In genomic region chr15:92232317-92232716, GRCh38 we compare ENCODE assay signal across 29 cellular contexts.
"Had no signal": no experiment of that assay in that cellular context is flagged by ENCODE, and none has a peak within 500 bp of the region (broad histone marks: within the 10 kb centered on the region; RNA-seq: fewer than 3 reads in every experiment).

No MANE protein-coding gene starts in this region.

- DNase-seq: activated CD4-positive, alpha-beta T cell treated with anti-CD3 and anti-CD28 coated beads for 36 hours; activated CD4-positive, alpha-beta T cell treated with anti-CD3 and anti-CD28 coated beads, Interleukin-2, amount 10 ng/mL, durations not matched to agents 7 days and 5 days; activated CD4-positive, alpha-beta T cell treated with anti-CD3 and anti-CD28 coated beads, Interleukin-2, amount 50 U/mL, for 48 hours; activated CD8-positive, alpha-beta T cell treated with anti-CD3 and anti-CD28 coated beads, Interleukin-2, amount 10 ng/mL, durations not matched to agents 7 days and 5 days; activated gamma-delta T cell; activated naive CD4-positive, alpha-beta T cell treated with Interleukin-2 at 50 U/mL for 16 hours; activated naive CD8-positive, alpha-beta T cell treated with anti-CD3 and anti-CD28 coated beads, Interleukin-2, amount 10 ng/mL, durations not matched to agents 7 days and 5 days; activated T-cell treated with anti-CD3 and anti-CD28 coated beads, Interleukin-2, amount 50 U/mL, for 24 hours; amygdala; Karpas-422; NCI-H1105; NCI-H1436; NCI-H1694; NCI-H1930; NCI-H2081 treated with DMSO at 0.1 percent for 48 hours; NCI-H345; NCI-H524 treated with DMSO at 0.1 percent for 48 hours; NK-92 treated with Interleukin-12 subunit alpha and Interleukin-12 subunit beta, amount 100 ng/mL, for 24 hours; PC-3; Peyer's patch; SHP77; SJCRH30; T1000 had no signal

- H3K9me3 ChIP-seq: ascending aorta, Peyer's patch, SJCRH30 had no signal

- H3K36me3 ChIP-seq: ascending aorta, cardiac muscle cell, Peyer's patch, SJCRH30 had no signal

- ATAC-seq: activated CD4-positive, alpha-beta T cell treated with anti-CD3 and anti-CD28 coated beads for 36 hours; activated CD4-positive, CD25-positive, alpha-beta regulatory T cell treated with anti-CD3 and anti-CD28 coated beads, Interleukin-2, amount 50 U/mL, for 24 hours; activated CD8-positive, alpha-beta T cell treated with anti-CD3 and anti-CD28 coated beads, Interleukin-2, amount 10 ng/mL, durations not matched to agents 7 days and 5 days; PC-3; WTC11 had no signal

- H3K27ac ChIP-seq: ascending aorta, cardiac muscle cell, Peyer's patch, RWPE1, SJCRH30, SK-N-MC had no signal

- H3K27me3 ChIP-seq: ascending aorta, cardiac muscle cell, Peyer's patch, SJCRH30 had no signal

- H3K4me1 ChIP-seq: ascending aorta, Peyer's patch, SJCRH30 had no signal

- H3K4me3 ChIP-seq: ascending aorta, cardiac muscle cell, Peyer's patch, SJCRH30, SK-N-MC had no signal
